1 cellular context compared by ENCODE assay signal in genomic region chr10:3783313-3783689, GRCh38.
TF ChIP-seq lines count a peak whose summit lies in the region.

No MANE protein-coding gene starts in this region.

TF ChIP-seq in H1, 55 proteins besides CTCF, POLR2A, EP300 and RAD21 (continued from another document):
- no peak for TF ChIP-seq CHD7 (IDR thresholded peaks at IDR 0.05; ENCODE audit: insufficient replicate concordance, low read length)
